28 cellular contexts compared by ENCODE assay signal in the genomic region with DNA sequence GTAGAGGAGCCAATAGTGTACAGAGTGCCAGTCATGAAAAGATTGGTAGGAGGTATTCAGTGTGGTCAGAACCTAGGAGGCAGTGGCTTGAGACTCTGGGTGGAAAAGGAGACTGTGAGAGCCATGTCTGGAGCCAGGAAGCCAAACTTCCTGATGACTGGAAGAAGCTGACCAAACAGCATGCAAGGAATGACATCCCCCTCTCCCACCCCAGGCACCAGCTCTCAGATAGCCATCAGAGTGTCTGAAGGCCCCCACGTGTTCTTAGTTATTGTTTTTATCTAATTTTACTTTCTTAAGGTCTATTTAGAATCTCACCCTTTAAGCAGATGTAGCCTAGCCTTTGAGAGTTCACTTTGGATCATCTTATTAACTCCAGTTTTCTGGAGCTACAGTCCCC. TPM values are rescaled to one million over a fixed set of nuclear protein-coding genes. Genes with fewer than 3 reads are reported as not detected.
A peak's percentile ranks its signal among the peaks of the same experiment; 100 is the strongest.
DNase-seq lines count a peak whose midpoint lies in the region; ATAC-seq and TF ChIP-seq lines count a peak whose summit lies in the region.
"Had no signal": no experiment of that assay in that cellular context is flagged by ENCODE, and none has a peak within 500 bp of the region (broad histone marks: within the 10 kb centered on the region; RNA-seq: fewer than 3 reads in every experiment).

No MANE protein-coding gene starts in this region.

- H3K27me3 Mint-ChIP-seq in CD14-positive monocyte (ENCODE audit: low read depth in 3 of 3) = no peaks in the 10 kb centered on the region
- H3K27me3 Mint-ChIP-seq in CD4-positive, CD25-positive, alpha-beta regulatory T cell = no peaks in the 10 kb centered on the region
- H3K27me3 Mint-ChIP-seq in activated T-helper 17 cell treated with anti-CD3 and anti-CD28 coated beads, Interleukin-2, amount 50 U/mL, for 72 hours = no peaks in the 10 kb centered on the region

- no peak overlapping the region for H3K4me3 Mint-ChIP-seq in CD14-positive monocyte
- no peak overlapping the region for H3K4me3 Mint-ChIP-seq in CD4-positive, CD25-positive, alpha-beta regulatory T cell
- no peak overlapping the region for H3K4me3 Mint-ChIP-seq in activated T-helper 17 cell treated with anti-CD3 and anti-CD28 coated beads, Interleukin-2, amount 50 U/mL, for 72 hours
- H3K4me3 Mint-ChIP-seq: neural progenitor cell had no signal

- peaks cover 0 to 4% (median 0%) of the 10 kb centered on the region in 7 donors for H3K9me3 Mint-ChIP-seq in CD14-positive monocyte
- peaks cover 0 to 2% (median 0%) of the 10 kb centered on the region in 7 donors for H3K9me3 Mint-ChIP-seq in CD4-positive, CD25-positive, alpha-beta regulatory T cell
- H3K9me3 Mint-ChIP-seq in activated T-helper 17 cell treated with anti-CD3 and anti-CD28 coated beads, Interleukin-2, amount 50 U/mL, for 72 hours = no peaks in the 10 kb centered on the region
- H3K9me3 Mint-ChIP-seq: neural progenitor cell had no signal

- H3K27ac ChIP-seq in CD4-positive, CD25-positive, alpha-beta regulatory T cell (ENCODE audit: insufficient read depth, low read length, poor library complexity, severe bottlenecking) = peak overlapping the region; percentile 23
- H3K27ac ChIP-seq: body of pancreas, C4-2B, epithelial cell of prostate, neural progenitor cell, Peyer's patch had no signal

- H3K4me1 Mint-ChIP-seq in CD14-positive monocyte = peaks cover 31% of the 10 kb centered on the region
- H3K4me1 Mint-ChIP-seq in CD4-positive, CD25-positive, alpha-beta regulatory T cell = peaks cover 45 to 50% (median 49%) of the 10 kb centered on the region in 4 donors
- H3K4me1 Mint-ChIP-seq in activated T-helper 17 cell treated with anti-CD3 and anti-CD28 coated beads, Interleukin-2, amount 50 U/mL, for 72 hours = peaks cover 35% of the 10 kb centered on the region
- H3K4me1 Mint-ChIP-seq: neural progenitor cell had no signal

- intact Hi-C loops in CD14-positive monocyte (cut with micrococcal nuclease) = loop anchor here in 1 of 2 donors (5.0 kb wide), 1 partner anchor 37 kb away; the partner anchor contains the start of gene CMTM3

- TF ChIP-seq CTCF in CD14-positive monocyte (IDR thresholded peaks at IDR 0.05) = no peak

- no peak for ATAC-seq in CD4-positive, CD25-positive, alpha-beta regulatory T cell (ENCODE audit: low read depth in 2 of 2)
- ATAC-seq in activated T-helper 17 cell treated with anti-CD3 and anti-CD28 coated beads, Interleukin-2, amount 50 U/mL, for 72 hours (replicated peaks) = no peak
- no peak for ATAC-seq in GM21515 (IDR thresholded peaks at IDR 0.05; ENCODE audit: unreplicated experiment)
- ATAC-seq: body of pancreas, GM12878, HCT116, mucosa of descending colon, right cardiac atrium had no signal

- H3K27ac Mint-ChIP-seq in CD14-positive monocyte = peak overlapping the region in 5 of 7 donors; percentile 8 to 76 (median 15)
- H3K27ac Mint-ChIP-seq in CD4-positive, CD25-positive, alpha-beta regulatory T cell = peak overlapping the region; percentile 2 to 72 (median 50)
- H3K27ac Mint-ChIP-seq in activated T-helper 17 cell treated with anti-CD3 and anti-CD28 coated beads, Interleukin-2, amount 50 U/mL, for 72 hours = peak overlapping the region; percentile 1
- H3K27ac Mint-ChIP-seq: neural progenitor cell had no signal

- H3K9me3 ChIP-seq in CD4-positive, CD25-positive, alpha-beta regulatory T cell (ENCODE audit: control insufficient read depth in 2 of 2, low read length in 2 of 2) = no peaks in the 10 kb centered on the region
- H3K9me3 ChIP-seq: body of pancreas, MG63, mucosa of descending colon, Peyer's patch had no signal

- peaks cover 69 to 83% of the 10 kb centered on the region in 2 donors for H3K36me3 Mint-ChIP-seq in CD14-positive monocyte
- peaks cover 32% of the 10 kb centered on the region for H3K36me3 Mint-ChIP-seq in CD4-positive, CD25-positive, alpha-beta regulatory T cell
- H3K36me3 Mint-ChIP-seq in activated T-helper 17 cell treated with anti-CD3 and anti-CD28 coated beads, Interleukin-2, amount 50 U/mL, for 72 hours (ENCODE audit: low read depth) = peaks cover 90% of the 10 kb centered on the region

- no peaks in the 10 kb centered on the region for H3K27me3 ChIP-seq in CD4-positive, CD25-positive, alpha-beta regulatory T cell (ENCODE audit: control insufficient read depth, insufficient read depth, low read length)
- H3K27me3 ChIP-seq: body of pancreas, MG63, neural progenitor cell, Peyer's patch had no signal

- H3K4me1 ChIP-seq in CD4-positive, CD25-positive, alpha-beta regulatory T cell (ENCODE audit: control insufficient read depth, insufficient read depth, low read length, poor library complexity, severe bottlenecking) = peaks cover 35% of the 10 kb centered on the region
- H3K4me1 ChIP-seq: body of pancreas, neural progenitor cell had no signal

- DNase-seq in CD14-positive monocyte (ENCODE audit: low spot score) = no peak
- DNase-seq in CD4-positive, CD25-positive, alpha-beta regulatory T cell = no peak
- peak; percentile 30 for DNase-seq in kidney tubule cell (ENCODE audit: low spot score)
- no peak for DNase-seq in stimulated activated CD4-positive, alpha-beta T cell treated with anti-CD3 and anti-CD28 coated beads, Interleukin-2, amount 100 ng/mL, for 24 hours
- no peak for DNase-seq in stimulated activated CD4-positive, alpha-beta T cell treated with anti-CD3 and anti-CD28 coated beads, Interleukin-1b, Interleukin-23, amount 100 ng/mL, for 48 hours
- DNase-seq: activated CD4-positive, CD25-positive, alpha-beta regulatory T cell; body of pancreas; DMS 273 treated with DMSO at 0.1 percent for 48 hours; EL; islet precursor cell; MG63; mucosa of descending colon; NCI-H1105 treated with DMSO at 0.1 percent for 48 hours; NCI-H2029 treated with DMSO at 0.1 percent for 48 hours; NCI-H69; Peyer's patch; right cardiac atrium; SHP77 treated with DMSO at 0.1 percent for 48 hours; stimulated activated CD4-positive, alpha-beta T cell treated with anti-CD3 and anti-CD28 coated beads, Interleukin-2, amount 100 ng/mL, for 48 hours had no signal

- no peak overlapping the region for H3K4me3 ChIP-seq in CD4-positive, CD25-positive, alpha-beta regulatory T cell (ENCODE audit: low read depth, low read length)
- H3K4me3 ChIP-seq: body of pancreas, GM12878, MG63, mucosa of descending colon, neural progenitor cell, Peyer's patch had no signal

- H3K36me3 ChIP-seq in CD4-positive, CD25-positive, alpha-beta regulatory T cell (ENCODE audit: control insufficient read depth, insufficient read depth, low read length) = peaks cover 48% of the 10 kb centered on the region
- H3K36me3 ChIP-seq: neural progenitor cell had no signal

RNA-seq across cellular contexts. Expression of gene CMTM1, which starts 1.2 kb away (rescaled TPM):
- 1 to 10 TPM; 1.6 to 2.5 TPM for polyA plus RNA-seq in CD14-positive monocyte
- total RNA-seq in CD4-positive, CD25-positive, alpha-beta regulatory T cell = 3.2 TPM
- polyA plus RNA-seq in CD4-positive, CD25-positive, alpha-beta regulatory T cell = 1 to 10 TPM in 2 of 4 donors, under 1 TPM in 2; 0.26 to 1.7 (median 0.96) TPM
- total RNA-seq in activated T-helper 17 cell treated with anti-CD3 and anti-CD28 coated beads, Interleukin-2, amount 50 U/mL, for 72 hours = 10 to 100 TPM; 15.8 to 15.9 TPM
- total RNA-seq: body of pancreas had no signal

RNA-seq across cellular contexts. Expression of gene CKLF, which starts 12.7 kb away (rescaled TPM):
- polyA plus RNA-seq in CD14-positive monocyte = 100 to 1,000 TPM; 374 to 430 TPM
- 48.2 TPM for total RNA-seq in CD4-positive, CD25-positive, alpha-beta regulatory T cell
- 100 to 1,000 TPM; 157 to 242 (median 168) TPM for polyA plus RNA-seq in CD4-positive, CD25-positive, alpha-beta regulatory T cell
- 100 to 1,000 TPM; 117 to 155 TPM for total RNA-seq in activated T-helper 17 cell treated with anti-CD3 and anti-CD28 coated beads, Interleukin-2, amount 50 U/mL, for 72 hours

RNA-seq across cellular contexts. Expression of gene CMTM2, which starts 14.2 kb away (rescaled TPM):
- polyA plus RNA-seq in CD14-positive monocyte = 10 to 100 TPM; 39.1 to 41.6 TPM
- 0.49 TPM for total RNA-seq in CD4-positive, CD25-positive, alpha-beta regulatory T cell
- not detected for polyA plus RNA-seq in CD4-positive, CD25-positive, alpha-beta regulatory T cell
- total RNA-seq in activated T-helper 17 cell treated with anti-CD3 and anti-CD28 coated beads, Interleukin-2, amount 50 U/mL, for 72 hours = 1 to 10 TPM in 1 of 2 donors, under 1 TPM in 1; 0.78 to 1.3 TPM
- total RNA-seq: body of pancreas, cerebellum, Peyer's patch, ureter had no signal
- polyA plus RNA-seq: right cardiac atrium had no signal

RNA-seq across cellular contexts. Expression of gene TK2, which starts 15.1 kb away (rescaled TPM):
- polyA plus RNA-seq in CD14-positive monocyte = 10 to 100 TPM; 29.8 to 38.9 TPM
- 8.2 TPM for total RNA-seq in CD4-positive, CD25-positive, alpha-beta regulatory T cell
- 1 to 10 TPM; 5.1 to 8.8 (median 7.7) TPM for polyA plus RNA-seq in CD4-positive, CD25-positive, alpha-beta regulatory T cell
- total RNA-seq in activated T-helper 17 cell treated with anti-CD3 and anti-CD28 coated beads, Interleukin-2, amount 50 U/mL, for 72 hours = 1 to 10 TPM; 5.7 to 6.6 TPM

RNA-seq across cellular contexts. Expression of gene CMTM3, which starts 39.5 kb away (rescaled TPM):
- polyA plus RNA-seq in CD14-positive monocyte = 100 to 1,000 TPM; 126 to 131 TPM
- 83.1 TPM for total RNA-seq in CD4-positive, CD25-positive, alpha-beta regulatory T cell
- polyA plus RNA-seq in CD4-positive, CD25-positive, alpha-beta regulatory T cell = 100 to 1,000 TPM in 3 of 4 donors, 10 to 100 TPM in 1; 98.6 to 127 (median 124) TPM
- 10 to 100 TPM; 46.7 to 64.1 TPM for total RNA-seq in activated T-helper 17 cell treated with anti-CD3 and anti-CD28 coated beads, Interleukin-2, amount 50 U/mL, for 72 hours
